In the genomic region with DNA sequence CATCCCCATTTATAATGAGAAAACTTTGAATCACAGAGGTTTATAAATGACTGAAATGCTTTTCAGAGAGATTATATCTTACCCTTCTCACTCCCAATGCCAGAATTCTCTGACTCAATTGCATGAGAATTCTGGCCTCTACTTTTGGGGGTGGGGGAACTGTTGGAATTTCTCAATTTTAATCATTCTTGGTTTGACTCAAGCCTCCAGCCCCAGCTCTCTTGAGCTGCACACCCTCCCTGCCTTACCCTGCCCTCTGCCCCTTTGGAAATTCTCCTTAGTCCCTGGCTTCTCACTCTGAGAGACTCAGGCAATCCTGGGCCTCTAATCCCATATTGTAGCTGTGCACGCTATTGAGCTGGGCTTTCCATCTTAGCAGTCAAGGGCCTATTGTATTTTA, we compare ENCODE assay signal across 19 cellular contexts. TPM values are rescaled to one million over a fixed set of nuclear protein-coding genes. Genes with fewer than 3 reads are reported as not detected.
"Had no signal": no experiment of that assay in that cellular context is flagged by ENCODE, and none has a peak within 500 bp of the region (broad histone marks: within the 10 kb centered on the region; RNA-seq: fewer than 3 reads in every experiment).

No MANE protein-coding gene starts in this region.

- DNase-seq: activated CD4-positive, alpha-beta T cell treated with anti-CD3 and anti-CD28 coated beads, Interleukin-2, amount 50 U/mL, for 48 hours; activated CD4-positive, CD25-positive, alpha-beta regulatory T cell treated with anti-CD3 and anti-CD28 coated beads, Interleukin-2, amount 50 U/mL, for 72 hours; activated CD8-positive, alpha-beta memory T cell treated with anti-CD3 and anti-CD28 coated beads, Interleukin-2, amount 10 ng/mL, durations not matched to agents 7 days and 5 days; activated T-cell treated with anti-CD3 and anti-CD28 coated beads, Interleukin-2, amount 50 U/mL, for 1 hour; cortex of kidney; effector CD8-positive, alpha-beta T cell; left colon; mammary epithelial cell; mucosa of descending colon; naive thymus-derived CD4-positive, alpha-beta T cell; posterior cingulate gyrus; retina; stimulated activated CD4-positive, alpha-beta T cell treated with anti-CD3 and anti-CD28 coated beads, Interleukin-2, amount 100 ng/mL, for 48 hours; stimulated activated naive B cell treated with anti-CD40 and anti-IgM and Interleukin-4, amounts not matched to agents 10 μg/mL and 1 μg/mL and 100 μg/mL, for 72 hours; thyroid gland had no signal

- H3K27ac Mint-ChIP-seq: activated CD8-positive, alpha-beta memory T cell treated with anti-CD3 and anti-CD28 coated beads, Interleukin-2, amount 10 ng/mL, durations not matched to agents 7 days and 5 days; activated naive CD4-positive, alpha-beta T cell treated with anti-CD3 and anti-CD28 coated beads, Interleukin-2, amount 50 U/mL, for 24 hours; naive thymus-derived CD4-positive, alpha-beta T cell; stimulated activated naive B cell treated with anti-CD40 and anti-IgM and Interleukin-4, amounts not matched to agents 10 μg/mL and 1 μg/mL and 100 μg/mL, for 72 hours had no signal

- H3K4me1 ChIP-seq: thyroid gland, vagina had no signal

- H3K27me3 Mint-ChIP-seq: activated CD8-positive, alpha-beta memory T cell treated with anti-CD3 and anti-CD28 coated beads, Interleukin-2, amount 10 ng/mL, durations not matched to agents 7 days and 5 days; activated naive CD4-positive, alpha-beta T cell treated with anti-CD3 and anti-CD28 coated beads, Interleukin-2, amount 50 U/mL, for 24 hours; naive thymus-derived CD4-positive, alpha-beta T cell; stimulated activated naive B cell treated with anti-CD40 and anti-IgM and Interleukin-4, amounts not matched to agents 10 μg/mL and 1 μg/mL and 100 μg/mL, for 72 hours had no signal

- H3K4me3 Mint-ChIP-seq: activated CD8-positive, alpha-beta memory T cell treated with anti-CD3 and anti-CD28 coated beads, Interleukin-2, amount 10 ng/mL, durations not matched to agents 7 days and 5 days; activated naive CD4-positive, alpha-beta T cell treated with anti-CD3 and anti-CD28 coated beads, Interleukin-2, amount 50 U/mL, for 24 hours; naive thymus-derived CD4-positive, alpha-beta T cell; stimulated activated naive B cell treated with anti-CD40 and anti-IgM and Interleukin-4, amounts not matched to agents 10 μg/mL and 1 μg/mL and 100 μg/mL, for 72 hours had no signal

- H3K36me3 ChIP-seq: thyroid gland, vagina had no signal

- H3K4me3 ChIP-seq: mucosa of descending colon, thyroid gland, vagina had no signal

- H3K4me1 Mint-ChIP-seq: activated naive CD4-positive, alpha-beta T cell treated with anti-CD3 and anti-CD28 coated beads, Interleukin-2, amount 50 U/mL, for 24 hours had no signal

- H3K27ac ChIP-seq: thyroid gland, vagina had no signal

- H3K9me3 ChIP-seq: mucosa of descending colon, thyroid gland, vagina had no signal

- H3K27me3 ChIP-seq: thyroid gland, vagina had no signal

- ATAC-seq: activated CD8-positive, alpha-beta memory T cell treated with anti-CD3 and anti-CD28 coated beads, Interleukin-2, amount 10 ng/mL, durations not matched to agents 7 days and 5 days; left colon; mucosa of descending colon; naive thymus-derived CD4-positive, alpha-beta T cell; stimulated activated naive B cell treated with anti-CD40 and anti-IgM and Interleukin-4, amounts not matched to agents 10 μg/mL and 1 μg/mL and 100 μg/mL, for 72 hours had no signal

RNA-seq across cellular contexts. Expression of gene SPINK8, which starts 48.3 kb away (rescaled TPM):
- total RNA-seq: activated CD8-positive, alpha-beta memory T cell treated with anti-CD3 and anti-CD28 coated beads, Interleukin-2, amount 10 ng/mL, durations not matched to agents 7 days and 5 days; fibroblast of lung; left colon; mammary epithelial cell; mucosa of descending colon; naive thymus-derived CD4-positive, alpha-beta T cell; T-helper 1 cell treated with Interleukin-12 subunit alpha and Interleukin-12 subunit beta and Interleukin-4 antibody, amounts not matched to agents 30 ng/mL and 1 ng/mL, for 36 hours; thyroid gland; vagina had no signal
- polyA plus RNA-seq: fibroblast of lung; mammary epithelial cell; naive thymus-derived CD4-positive, alpha-beta T cell had no signal
